ENCODE assay signal across 8 cellular contexts in genomic region chr4:107989537-107990386, GRCh38. TPM values are rescaled to one million over a fixed set of nuclear protein-coding genes. Genes with fewer than 3 reads are reported as not detected.
DNase-seq lines count a peak whose midpoint lies in the region; ATAC-seq and TF ChIP-seq lines count a peak whose summit lies in the region.

Gene HADH (plus strand): TSS chr4:107989889. CDS start chr4:107989933, 44 bp downstream.

- H3K27me3 Mint-ChIP-seq in activated naive CD4-positive, alpha-beta T cell treated with anti-CD3 and anti-CD28 coated beads, Interleukin-2, amount 10 ng/mL, durations not matched to agents 7 days and 5 days: no peaks in the 10 kb centered on the region

- H3K36me3 Mint-ChIP-seq in activated naive CD4-positive, alpha-beta T cell treated with anti-CD3 and anti-CD28 coated beads, Interleukin-2, amount 10 ng/mL, durations not matched to agents 7 days and 5 days: peaks cover 13% of the 10 kb centered on the region

- no peaks in the 10 kb centered on the region for H3K9me3 Mint-ChIP-seq in activated naive CD4-positive, alpha-beta T cell treated with anti-CD3 and anti-CD28 coated beads, Interleukin-2, amount 10 ng/mL, durations not matched to agents 7 days and 5 days

- TF ChIP-seq CTCF in HFF-Myc (IDR thresholded peaks at IDR 0.05; ENCODE audit: low read depth, low read length, missing control alignments) (no peak), gastroesophageal sphincter (IDR thresholded peaks at IDR 0.05) (no peak)

- H3K4me3 ChIP-seq in HFF-Myc (replicated peaks; ENCODE audit: low read depth, low read length) (peak within 1 kb of the TSS; percentile 67), SK-N-MC (peak within 1 kb of the TSS; percentile 96), gastroesophageal sphincter (peak within 1 kb of the TSS; percentile 56 to 85)

- H3K27ac Mint-ChIP-seq in activated naive CD4-positive, alpha-beta T cell treated with anti-CD3 and anti-CD28 coated beads, Interleukin-2, amount 10 ng/mL, durations not matched to agents 7 days and 5 days: peak within 1 kb of the TSS; percentile 93

- H3K4me3 Mint-ChIP-seq in activated naive CD4-positive, alpha-beta T cell treated with anti-CD3 and anti-CD28 coated beads, Interleukin-2, amount 10 ng/mL, durations not matched to agents 7 days and 5 days: peak within 1 kb of the TSS; percentile 95

- peak within 1 kb of the TSS; percentile 89 for H3K9ac ChIP-seq in SK-N-MC (ENCODE audit: insufficient read length)

- no peaks in the 10 kb centered on the region for H3K9me3 ChIP-seq in SK-N-MC (ENCODE audit: low read depth, low read length)
- no peaks in the 10 kb centered on the region for H3K9me3 ChIP-seq in gastroesophageal sphincter

- H3K4me1 Mint-ChIP-seq in activated naive CD4-positive, alpha-beta T cell treated with anti-CD3 and anti-CD28 coated beads, Interleukin-2, amount 10 ng/mL, durations not matched to agents 7 days and 5 days: peaks cover 46% of the 10 kb centered on the region

- H3K4me1 ChIP-seq in gastroesophageal sphincter: peaks cover 3 to 66% (median 13%) of the 10 kb centered on the region in 3 donors

- DNase-seq in GM04504 (ENCODE audit: low read depth) (peak; percentile 76), HFF-Myc (ENCODE audit: extremely low read depth, low read depth) (peak; percentile 56), NAMALWA (ENCODE audit: low spot score) (peak; percentile 96), SK-N-MC (ENCODE audit: low read depth, low spot score) (peak; percentile 30), non-pigmented ciliary epithelial cell (ENCODE audit: low read depth) (peak; percentile 35), substantia nigra (lab: John Stamatoyannopoulos, UW) (peak; percentile 50 to 98 (median 90))
- DNase-seq in activated naive CD4-positive, alpha-beta T cell treated with anti-CD3 and anti-CD28 coated beads, Interleukin-2, amount 10 ng/mL, durations not matched to agents 7 days and 5 days: peak; percentile 95

- 0% methylated on average over 3 to 6 of the region's 78 CpGs for WGBS in gastroesophageal sphincter (ENCODE audit: low coverage in 1 of 2), 2 donors

- peak; percentile 100 for ATAC-seq in gastroesophageal sphincter

- CTCF ChIA-PET in activated naive CD4-positive, alpha-beta T cell treated with anti-CD3 and anti-CD28 coated beads, Interleukin-2, amount 10 ng/mL, durations not matched to agents 7 days and 5 days (lab: Charles Lee): interaction anchor here (3.1 kb wide), 1 partner anchor 12 kb away, joined by 11 read pairs; no protein-coding TSS in a partner anchor

- TF ChIP-seq EP300 in gastroesophageal sphincter (IDR thresholded peaks at IDR 0.05): no peak

- no peak within 1 kb of the TSS for H3K27ac ChIP-seq in SK-N-MC
- H3K27ac ChIP-seq in gastroesophageal sphincter: peak within 1 kb of the TSS; percentile 62 to 98 (median 94)
- H3K27ac ChIP-seq in substantia nigra (ENCODE audit: low read depth, low read length, poor library complexity, severe bottlenecking): peak within 1 kb of the TSS; percentile 86

- TF ChIP-seq POLR2A in gastroesophageal sphincter (IDR thresholded peaks at IDR 0.05): peak; percentile 89 to 97

- peaks cover 14% of the 10 kb centered on the region for H3K36me3 ChIP-seq in SK-N-MC (ENCODE audit: insufficient read depth, low read length)
- no peaks in the 10 kb centered on the region for H3K36me3 ChIP-seq in gastroesophageal sphincter

- no peaks in the 10 kb centered on the region for H3K27me3 ChIP-seq in gastroesophageal sphincter

RNA-seq across cellular contexts. Expression of gene HADH, which starts in this region (rescaled TPM):
- 100 to 1,000 TPM in 2 of 4 donors, 10 to 100 TPM in 2; 88.9 to 148 (median 112) TPM for total RNA-seq in gastroesophageal sphincter

Comparison
In these comparisons a context has a peak if more than half of its experiments do, and no peak if none do; other contexts are left out.
1. DNase-seq: peak in every context shown above with its lines; median percentile 96 in NAMALWA; 95 in activated naive CD4-positive, alpha-beta T cell treated with anti-CD3 and anti-CD28 coated beads, Interleukin-2, amount 10 ng/mL, durations not matched to agents 7 days and 5 days; 90 in substantia nigra; 76 in GM04504; 56 in HFF-Myc; 35 in non-pigmented ciliary epithelial cell; 30 in SK-N-MC.